In genomic region chrX:1138476-1138875, GRCh38 we compare ENCODE assay signal across 17 cellular contexts.
"Had no signal": no experiment of that assay in that cellular context is flagged by ENCODE, and none has a peak within 500 bp of the region (broad histone marks: within the 10 kb centered on the region; RNA-seq: fewer than 3 reads in every experiment).

No MANE protein-coding gene starts in this region.

- H3K27ac Mint-ChIP-seq: memory B cell; natural killer cell treated with Interleukin-12 subunit alpha and Interleukin-12 subunit beta and Interleukin-15 and Interleukin-18, amount 100 ng/mL, for 72 hours had no signal

- H3K27me3 ChIP-seq: right lobe of liver, upper lobe of right lung had no signal

- H3K36me3 ChIP-seq: esophagus muscularis mucosa, gastrocnemius medialis, heart right ventricle, left ventricle myocardium inferior, lower lobe of right lung, right lobe of liver, tibial artery, upper lobe of right lung had no signal

- DNase-seq: effector memory CD4-positive, alpha-beta T cell; gastrocnemius medialis; heart right ventricle; left ventricle myocardium inferior; lower lobe of right lung; midbrain; retina; stimulated activated naive CD4-positive, alpha-beta T cell treated with Interleukin-2 at 50 U/mL for 16 hours; upper lobe of right lung had no signal

- H3K9me3 ChIP-seq: esophagus muscularis mucosa, gastrocnemius medialis, lower lobe of right lung, right lobe of liver, upper lobe of right lung had no signal

- H3K4me3 Mint-ChIP-seq: central memory CD8-positive, alpha-beta T cell; memory B cell; natural killer cell treated with Interleukin-12 subunit alpha and Interleukin-12 subunit beta and Interleukin-15 and Interleukin-18, amount 100 ng/mL, for 72 hours had no signal

- H3K4me1 ChIP-seq: esophagus muscularis mucosa, gastrocnemius medialis, heart right ventricle, left ventricle myocardium inferior, lower lobe of right lung, psoas muscle, right lobe of liver, tibial artery, upper lobe of right lung had no signal

- H3K27ac ChIP-seq: epithelial cell of prostate, esophagus muscularis mucosa, gastrocnemius medialis, heart right ventricle, left ventricle myocardium inferior, lower lobe of right lung, psoas muscle, right lobe of liver, tibial artery, upper lobe of right lung had no signal

- ATAC-seq: gastrocnemius medialis; heart right ventricle; lower lobe of right lung; natural killer cell treated with Interleukin-12 subunit alpha and Interleukin-12 subunit beta and Interleukin-15 and Interleukin-18, amount 100 ng/mL, for 72 hours; psoas muscle; right lobe of liver; upper lobe of right lung had no signal

- H3K36me3 Mint-ChIP-seq: memory B cell; natural killer cell treated with Interleukin-12 subunit alpha and Interleukin-12 subunit beta and Interleukin-15 and Interleukin-18, amount 100 ng/mL, for 72 hours had no signal

- H3K4me1 Mint-ChIP-seq: central memory CD8-positive, alpha-beta T cell; memory B cell had no signal

- H3K4me3 ChIP-seq: esophagus muscularis mucosa, gastrocnemius medialis, heart right ventricle, left ventricle myocardium inferior, lower lobe of right lung, psoas muscle, right lobe of liver, tibial artery, upper lobe of right lung had no signal

- H3K9me3 Mint-ChIP-seq: natural killer cell treated with Interleukin-12 subunit alpha and Interleukin-12 subunit beta and Interleukin-15 and Interleukin-18, amount 100 ng/mL, for 72 hours had no signal

- H3K27me3 Mint-ChIP-seq: central memory CD8-positive, alpha-beta T cell; memory B cell had no signal
